2 cellular contexts compared by ENCODE assay signal in genomic region chr17:60229189-60229802, GRCh38.
TF ChIP-seq lines count a peak whose summit lies in the region.

No MANE protein-coding gene starts in this region.

TF ChIP-seq in Ishikawa, 13 proteins besides CTCF, POLR2A, EP300 and RAD21 (continued from another document):
- no peak for TF ChIP-seq ZBTB7A (IDR thresholded peaks at IDR 0.05; ENCODE audit: low read depth)
- no peak for TF ChIP-seq TEAD4 (IDR thresholded peaks at IDR 0.05)
- TF ChIP-seq, protein P1, sequence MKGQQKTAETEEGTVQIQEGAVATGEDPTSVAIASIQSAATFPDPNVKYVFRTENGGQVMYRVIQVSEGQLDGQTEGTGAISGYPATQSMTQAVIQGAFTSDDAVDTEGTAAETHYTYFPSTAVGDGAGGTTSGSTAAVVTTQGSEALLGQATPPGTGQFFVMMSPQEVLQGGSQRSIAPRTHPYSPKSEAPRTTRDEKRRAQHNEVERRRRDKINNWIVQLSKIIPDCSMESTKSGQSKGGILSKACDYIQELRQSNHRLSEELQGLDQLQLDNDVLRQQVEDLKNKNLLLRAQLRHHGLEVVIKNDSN (IDR thresholded peaks at IDR 0.05): no peak
- no peak for TF ChIP-seq MAX (IDR thresholded peaks at IDR 0.05)
- TF ChIP-seq TCF12 (IDR thresholded peaks at IDR 0.05; ENCODE audit: low read depth): no peak
- no peak for TF ChIP-seq FOXM1 (IDR thresholded peaks at IDR 0.05; ENCODE audit: borderline replicate concordance, low read depth)
- TF ChIP-seq CREB1 (IDR thresholded peaks at IDR 0.05; ENCODE audit: low read depth): no peak
- TF ChIP-seq EGR1 (IDR thresholded peaks at IDR 0.05): no peak
- TF ChIP-seq NFIC (IDR thresholded peaks at IDR 0.05): no peak
- no peak for TF ChIP-seq YY1 (IDR thresholded peaks at IDR 0.05; ENCODE audit: low read depth)

TF ChIP-seq in SK-N-SH treated with all-trans-retinoic acid at 6 μM for 48 hours, 23 proteins besides CTCF, POLR2A, EP300 and RAD21 (continued from another document):
- TF ChIP-seq, protein P2, sequence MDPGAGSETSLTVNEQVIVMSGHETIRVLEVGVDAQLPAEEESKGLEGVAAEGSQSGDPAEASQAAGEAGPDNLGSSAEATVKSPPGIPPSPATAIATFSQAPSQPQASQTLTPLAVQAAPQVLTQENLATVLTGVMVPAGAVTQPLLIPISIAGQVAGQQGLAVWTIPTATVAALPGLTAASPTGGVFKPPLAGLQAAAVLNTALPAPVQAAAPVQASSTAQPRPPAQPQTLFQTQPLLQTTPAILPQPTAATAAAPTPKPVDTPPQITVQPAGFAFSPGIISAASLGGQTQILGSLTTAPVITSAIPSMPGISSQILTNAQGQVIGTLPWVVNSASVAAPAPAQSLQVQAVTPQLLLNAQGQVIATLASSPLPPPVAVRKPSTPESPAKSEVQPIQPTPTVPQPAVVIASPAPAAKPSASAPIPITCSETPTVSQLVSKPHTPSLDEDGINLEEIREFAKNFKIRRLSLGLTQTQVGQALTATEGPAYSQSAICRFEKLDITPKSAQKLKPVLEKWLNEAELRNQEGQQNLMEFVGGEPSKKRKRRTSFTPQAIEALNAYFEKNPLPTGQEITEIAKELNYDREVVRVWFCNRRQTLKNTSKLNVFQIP (CRISPR knock-in tag; IDR thresholded peaks at IDR 0.05; ENCODE audit: borderline replicate concordance, low read depth): no peak
- TF ChIP-seq ZNF8 (CRISPR knock-in tag; IDR thresholded peaks at IDR 0.05): no peak
- no peak for TF ChIP-seq TCF4 (CRISPR knock-in tag; IDR thresholded peaks at IDR 0.05; ENCODE audit: borderline replicate concordance)
- no peak for TF ChIP-seq PPARA (CRISPR knock-in tag; IDR thresholded peaks at IDR 0.05; ENCODE audit: borderline replicate concordance)
